22 cellular contexts compared by ENCODE assay signal in genomic region chr3:47645551-47645950, GRCh38.
"Had no signal": no experiment of that assay in that cellular context is flagged by ENCODE, and none has a peak within 500 bp of the region (broad histone marks: within the 10 kb centered on the region; RNA-seq: fewer than 3 reads in every experiment).

No MANE protein-coding gene starts in this region.

- H3K9me3 ChIP-seq: ascending aorta, breast epithelium, esophagus muscularis mucosa, lower lobe of right lung, testis had no signal

- H3K27me3 Mint-ChIP-seq: activated B cell treated with CpG ODN at 0.5 μM for 24 hours; activated CD8-positive, alpha-beta T cell treated with anti-CD3 and anti-CD28 coated beads for 36 hours; activated naive CD4-positive, alpha-beta T cell treated with anti-CD3 and anti-CD28 coated beads, Interleukin-2, amount 10 ng/mL, durations not matched to agents 7 days and 5 days; activated naive CD8-positive, alpha-beta T cell treated with anti-CD3 and anti-CD28 coated beads, Interleukin-2, amount 50 U/mL, for 24 hours; natural killer cell treated with Interleukin-12 subunit alpha and Interleukin-12 subunit beta and Interleukin-15 and Interleukin-18, amount 100 ng/mL, for 72 hours; stimulated activated memory B cell treated with anti-CD40 and anti-IgM and Interleukin-4, amounts not matched to agents 10 μg/mL and 1 μg/mL and 100 μg/mL, for 72 hours; type B pancreatic cell had no signal

- H3K27ac Mint-ChIP-seq: activated B cell treated with CpG ODN at 0.5 μM for 24 hours; activated CD8-positive, alpha-beta T cell treated with anti-CD3 and anti-CD28 coated beads for 36 hours; activated naive CD8-positive, alpha-beta T cell treated with anti-CD3 and anti-CD28 coated beads, Interleukin-2, amount 50 U/mL, for 24 hours; natural killer cell treated with Interleukin-12 subunit alpha and Interleukin-12 subunit beta and Interleukin-15 and Interleukin-18, amount 100 ng/mL, for 72 hours; stimulated activated memory B cell treated with anti-CD40 and anti-IgM and Interleukin-4, amounts not matched to agents 10 μg/mL and 1 μg/mL and 100 μg/mL, for 72 hours; type B pancreatic cell had no signal

- H3K9me3 Mint-ChIP-seq: activated B cell treated with CpG ODN at 0.5 μM for 24 hours; activated CD8-positive, alpha-beta T cell treated with anti-CD3 and anti-CD28 coated beads for 36 hours; activated naive CD4-positive, alpha-beta T cell treated with anti-CD3 and anti-CD28 coated beads, Interleukin-2, amount 10 ng/mL, durations not matched to agents 7 days and 5 days; activated naive CD8-positive, alpha-beta T cell treated with anti-CD3 and anti-CD28 coated beads, Interleukin-2, amount 50 U/mL, for 24 hours; natural killer cell treated with Interleukin-12 subunit alpha and Interleukin-12 subunit beta and Interleukin-15 and Interleukin-18, amount 100 ng/mL, for 72 hours; stimulated activated memory B cell treated with anti-CD40 and anti-IgM and Interleukin-4, amounts not matched to agents 10 μg/mL and 1 μg/mL and 100 μg/mL, for 72 hours; type B pancreatic cell had no signal

- H3K27me3 ChIP-seq: ascending aorta, breast epithelium, esophagus muscularis mucosa, hepatocyte, testis had no signal

- DNase-seq: activated B cell treated with CpG ODN at 0.5 μM for 24 hours; activated CD4-positive, alpha-beta T cell treated with anti-CD3 and anti-CD28 coated beads for 48 hours; activated CD8-positive, alpha-beta T cell treated with anti-CD3 and anti-CD28 coated beads for 36 hours; activated naive CD4-positive, alpha-beta T cell treated with anti-CD3 and anti-CD28 coated beads, Interleukin-2, amount 10 ng/mL, durations not matched to agents 7 days and 5 days; activated naive CD8-positive, alpha-beta T cell treated with anti-CD3 and anti-CD28 coated beads, Interleukin-2, amount 50 U/mL, for 24 hours; activated T-cell treated with anti-CD3 and anti-CD28 coated beads, Interleukin-2, amount 50 U/mL, for 1 hour; cerebellar nuclear complex; effector CD4-positive, alpha-beta T cell; islet precursor cell; lower lobe of right lung; stimulated activated CD4-positive, alpha-beta T cell treated with anti-CD3 and anti-CD28 coated beads, Interleukin-4, amount 100 ng/mL, for 4 hours; T-helper 1 cell; T-helper 9 cell; testis had no signal

- H3K4me3 ChIP-seq: ascending aorta, breast epithelium, esophagus muscularis mucosa, hepatocyte, lower lobe of right lung, testis had no signal

- H3K36me3 Mint-ChIP-seq: natural killer cell treated with Interleukin-12 subunit alpha and Interleukin-12 subunit beta and Interleukin-15 and Interleukin-18, amount 100 ng/mL, for 72 hours had no signal

- H3K4me1 ChIP-seq: ascending aorta, breast epithelium, testis had no signal

- H3K27ac ChIP-seq: ascending aorta, breast epithelium, esophagus muscularis mucosa, hepatocyte, lower lobe of right lung, testis had no signal

- ATAC-seq: activated CD8-positive, alpha-beta T cell treated with anti-CD3 and anti-CD28 coated beads for 36 hours; activated naive CD8-positive, alpha-beta T cell treated with anti-CD3 and anti-CD28 coated beads, Interleukin-2, amount 50 U/mL, for 24 hours; lower lobe of right lung; natural killer cell treated with Interleukin-12 subunit alpha and Interleukin-12 subunit beta and Interleukin-15 and Interleukin-18, amount 100 ng/mL, for 72 hours; sciatic nerve; stimulated activated memory B cell treated with anti-CD40 and anti-IgM and Interleukin-4, amounts not matched to agents 10 μg/mL and 1 μg/mL and 100 μg/mL, for 72 hours had no signal

- H3K4me1 Mint-ChIP-seq: activated B cell treated with CpG ODN at 0.5 μM for 24 hours; activated naive CD4-positive, alpha-beta T cell treated with anti-CD3 and anti-CD28 coated beads, Interleukin-2, amount 10 ng/mL, durations not matched to agents 7 days and 5 days had no signal

- H3K4me3 Mint-ChIP-seq: activated B cell treated with CpG ODN at 0.5 μM for 24 hours; activated CD8-positive, alpha-beta T cell treated with anti-CD3 and anti-CD28 coated beads for 36 hours; activated naive CD4-positive, alpha-beta T cell treated with anti-CD3 and anti-CD28 coated beads, Interleukin-2, amount 10 ng/mL, durations not matched to agents 7 days and 5 days; activated naive CD8-positive, alpha-beta T cell treated with anti-CD3 and anti-CD28 coated beads, Interleukin-2, amount 50 U/mL, for 24 hours; natural killer cell treated with Interleukin-12 subunit alpha and Interleukin-12 subunit beta and Interleukin-15 and Interleukin-18, amount 100 ng/mL, for 72 hours; stimulated activated memory B cell treated with anti-CD40 and anti-IgM and Interleukin-4, amounts not matched to agents 10 μg/mL and 1 μg/mL and 100 μg/mL, for 72 hours; type B pancreatic cell had no signal

- H3K4me2 ChIP-seq: hepatocyte had no signal

- H2AFZ ChIP-seq: hepatocyte had no signal
